ENCODE assay signal across 8 cellular contexts in genomic region chr17:62507191-62507836, GRCh38. TPM values are rescaled to one million over a fixed set of nuclear protein-coding genes. Genes with fewer than 3 reads are reported as not detected.
DNase-seq lines count a peak whose midpoint lies in the region; ATAC-seq, FAIRE-seq and TF ChIP-seq lines count a peak whose summit lies in the region.
"Not testable (repeated sequence)": the region's sequence is repeated elsewhere in the genome, so short reads cannot be mapped to it uniquely, and the experiment has no call there.

No MANE protein-coding gene starts in this region.

- peaks cover 19% of the 10 kb centered on the region for H3K4me1 ChIP-seq in hepatocyte (ENCODE audit: insufficient read depth)

- not testable (repeated sequence) for H3K4me3 Mint-ChIP-seq in activated naive CD8-positive, alpha-beta T cell treated with anti-CD3 and anti-CD28 coated beads for 36 hours; nephron

- H3K27ac ChIP-seq in hepatocyte, result peak overlapping the region; percentile 46

- not testable (repeated sequence) for TF ChIP-seq CTCF in AG10803 (conservative IDR thresholded peaks at IDR 0.05; ENCODE audit: low read length); hepatocyte (IDR thresholded peaks at IDR 0.05; ENCODE audit: poor library complexity); nephron (IDR thresholded peaks at IDR 0.05; ENCODE audit: unreplicated experiment in 3 of 3)

- peaks cover 28% of the 10 kb centered on the region for H3K4me1 Mint-ChIP-seq in activated naive CD8-positive, alpha-beta T cell treated with anti-CD3 and anti-CD28 coated beads for 36 hours
- H3K4me1 Mint-ChIP-seq in nephron, result peaks cover 12% of the 10 kb centered on the region

- DNase-seq in AG10803 (ENCODE audit: low read depth) (peak; percentile 2), hepatocyte (ENCODE audit: low spot score) (peak; percentile 5)
- DNase-seq in RCC 7860 (ENCODE audit: low spot score); activated naive CD8-positive, alpha-beta T cell treated with anti-CD3 and anti-CD28 coated beads for 36 hours: not testable (repeated sequence)

- H3K4me3 ChIP-seq in AG10803 (ENCODE audit: low read length); hepatocyte: not testable (repeated sequence)

- H3K27me3 Mint-ChIP-seq in activated naive CD8-positive, alpha-beta T cell treated with anti-CD3 and anti-CD28 coated beads for 36 hours; nephron (ENCODE audit: low read depth): not testable (repeated sequence)

- peak overlapping the region; percentile 6 for H3K27ac Mint-ChIP-seq in activated naive CD8-positive, alpha-beta T cell treated with anti-CD3 and anti-CD28 coated beads for 36 hours
- peak overlapping the region; percentile 41 to 68 (median 55) for H3K27ac Mint-ChIP-seq in nephron

- 33% methylated on average over 6 of the region's 6 CpGs for WGBS in hepatocyte (ENCODE audit: low lambda C conversion rate, missing lambda C conversion rate)

- FAIRE-seq in RCC 7860 (lab: Jason Lieb, UNC), result peak; percentile 15

- not testable (repeated sequence) for H3K36me3 ChIP-seq in hepatocyte (replicated peaks; ENCODE audit: insufficient read depth, low read depth)

- H3K36me3 Mint-ChIP-seq in activated naive CD8-positive, alpha-beta T cell treated with anti-CD3 and anti-CD28 coated beads for 36 hours; nephron (ENCODE audit: low read depth): not testable (repeated sequence)

- H3K9me3 Mint-ChIP-seq in activated naive CD8-positive, alpha-beta T cell treated with anti-CD3 and anti-CD28 coated beads for 36 hours; nephron: not testable (repeated sequence)

- not testable (repeated sequence) for H3K9me3 ChIP-seq in hepatocyte (ENCODE audit: low read depth)

- H3K79me2 ChIP-seq in hepatocyte, result peaks cover 91% of the 10 kb centered on the region

- not testable (repeated sequence) for H3K27me3 ChIP-seq in hepatocyte

- H2AFZ ChIP-seq in hepatocyte, result not testable (repeated sequence)

- peak overlapping the region; percentile 54 for H3K4me2 ChIP-seq in hepatocyte

- peaks cover 47% of the 10 kb centered on the region for H4K20me1 ChIP-seq in hepatocyte (ENCODE audit: insufficient read depth, poor library complexity, severe bottlenecking)

- ATAC-seq in GM18517 (IDR thresholded peaks at IDR 0.05; ENCODE audit: unreplicated experiment) (peak; percentile 55), GM21529 (IDR thresholded peaks at IDR 0.05; ENCODE audit: unreplicated experiment) (peak; percentile 50), HG03196 (IDR thresholded peaks at IDR 0.05; ENCODE audit: unreplicated experiment) (peak; percentile 62)

- H3K9me2 ChIP-seq in hepatocyte (replicated peaks; ENCODE audit: insufficient read depth), result not testable (repeated sequence)

RNA-seq across cellular contexts. Expression of gene TLK2, which starts 28.7 kb away (rescaled TPM):
- 10 to 100 TPM; 29.4 to 32.4 TPM for total RNA-seq in activated naive CD8-positive, alpha-beta T cell treated with anti-CD3 and anti-CD28 coated beads for 36 hours
- 32.5 and 44.7 TPM in 2 replicates for total RNA-seq in hepatocyte
- polyA plus RNA-seq in hepatocyte, result 19.4 and 22.7 TPM in 2 replicates
